ENCODE assay signal across 17 cellular contexts in the genomic region with DNA sequence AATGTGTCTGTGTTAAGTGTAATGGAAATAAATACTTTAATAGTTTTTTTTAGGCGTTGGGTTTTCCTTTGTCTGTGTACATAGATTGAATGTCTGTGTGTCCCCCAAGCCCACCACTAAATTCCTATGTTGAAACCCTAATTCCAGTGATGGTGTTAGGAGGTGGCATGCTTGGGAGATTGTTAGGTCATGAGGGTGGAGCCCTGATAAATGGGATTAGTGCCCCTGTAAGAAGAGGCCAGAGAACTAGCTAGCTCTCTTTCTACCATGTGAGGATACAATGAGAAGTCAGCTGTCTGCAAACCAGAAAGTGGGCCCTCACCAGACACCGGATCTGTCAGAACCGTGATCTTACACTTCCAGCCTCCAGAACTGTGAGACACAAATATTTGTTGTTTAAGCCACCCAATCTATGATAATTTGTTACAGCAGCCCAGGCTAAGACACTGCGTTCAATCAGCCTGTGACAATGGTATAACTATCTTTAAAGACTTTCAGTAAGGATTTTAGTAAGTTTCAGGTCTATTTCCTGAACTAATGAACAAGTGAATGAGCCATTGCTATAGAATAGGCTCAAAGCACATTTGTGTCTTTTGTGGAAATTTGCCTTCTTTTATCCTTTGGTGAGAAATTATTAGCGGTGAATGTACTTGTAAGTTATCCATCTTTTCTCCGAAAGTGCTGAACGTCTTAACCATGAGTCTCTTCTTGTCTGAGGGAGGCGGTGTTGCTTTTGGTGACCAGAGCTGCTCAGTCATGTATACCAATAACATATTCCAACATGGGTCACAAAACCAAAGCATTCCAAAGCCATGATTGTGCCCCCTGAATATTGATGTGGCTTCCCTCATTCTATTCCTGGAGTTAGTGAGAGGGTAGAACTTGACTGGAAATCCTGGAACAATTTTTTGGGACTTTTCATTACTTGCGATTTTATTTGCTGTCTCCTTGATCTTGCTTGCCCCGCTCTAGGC. TPM values are rescaled to one million over a fixed set of nuclear protein-coding genes. Genes with fewer than 3 reads are reported as not detected.
DNase-seq lines count a peak whose midpoint lies in the region; ATAC-seq lines count a peak whose summit lies in the region.
"Had no signal": no experiment of that assay in that cellular context is flagged by ENCODE, and none has a peak within 500 bp of the region (broad histone marks: within the 10 kb centered on the region; RNA-seq: fewer than 3 reads in every experiment).

No MANE protein-coding gene starts in this region.

- H2BK12ac ChIP-seq in trophoblast cell (ENCODE audit: low read length) = peak overlapping the region; percentile 71

- no peak overlapping the region for H2AFZ ChIP-seq in trophoblast cell (ENCODE audit: insufficient read depth, low read length, poor library complexity)

- H3K4me1 Mint-ChIP-seq in CD4-positive, CD25-positive, alpha-beta regulatory T cell = peaks cover 4 to 50% (median 25%) of the 10 kb centered on the region in 4 donors
- peaks cover 64% of the 10 kb centered on the region for H3K4me1 Mint-ChIP-seq in dendritic cell treated with granulocyte-macrophage colony-stimulating factor and Interleukin-4, amounts not matched to agents 40 ng/mL and 50 ng/mL, for 4 days (ENCODE audit: low read depth)
- peaks cover 2 to 13% (median 10%) of the 10 kb centered on the region in 3 donors for H3K4me1 Mint-ChIP-seq in T-cell

- no peak overlapping the region for H3K9ac ChIP-seq in trophoblast cell (ENCODE audit: low read length)

- H3K79me2 ChIP-seq in trophoblast cell (ENCODE audit: control insufficient read depth, insufficient read depth, low read length, poor library complexity) = no peaks in the 10 kb centered on the region

- H3K14ac ChIP-seq in trophoblast cell (ENCODE audit: low read length) = peak overlapping the region; percentile 58

- no peak overlapping the region for H2BK5ac ChIP-seq in trophoblast cell (ENCODE audit: low read depth, low read length, poor library complexity)

- H3K4me2 ChIP-seq in trophoblast cell (ENCODE audit: low read length) = no peak overlapping the region

- no CpG with 5 or more reads among the region's 10 CpGs for WGBS in trophoblast cell (ENCODE audit: extremely low coverage, insufficient coverage, insufficient read length)

- H3K27ac Mint-ChIP-seq in CD4-positive, CD25-positive, alpha-beta regulatory T cell = peak overlapping the region in 1 of 3 donors; percentile 8
- H3K27ac Mint-ChIP-seq in dendritic cell treated with granulocyte-macrophage colony-stimulating factor and Interleukin-4, amounts not matched to agents 40 ng/mL and 50 ng/mL, for 4 days = peak overlapping the region; percentile 10
- H3K27ac Mint-ChIP-seq in T-cell = no peak overlapping the region
- H3K27ac Mint-ChIP-seq: T-helper 1 cell treated with Interleukin-12 subunit alpha and Interleukin-12 subunit beta and Interleukin-4 antibody, amounts not matched to agents 30 μg/mL and 1 μg/mL, for 36 hours had no signal

- no peak overlapping the region for H3K18ac ChIP-seq in trophoblast cell (ENCODE audit: low read length)

- no peak overlapping the region for H3K23ac ChIP-seq in trophoblast cell (ENCODE audit: low read length)

- H3K79me1 ChIP-seq in trophoblast cell (ENCODE audit: low read length) = peaks cover 8% of the 10 kb centered on the region

- H2BK120ac ChIP-seq in trophoblast cell (ENCODE audit: insufficient read depth, low read length, poor library complexity) = no peak overlapping the region

- no peak overlapping the region for H3K4ac ChIP-seq in trophoblast cell (ENCODE audit: low read depth, low read length)

- H3K27ac ChIP-seq in CD4-positive, CD25-positive, alpha-beta regulatory T cell (ENCODE audit: insufficient read depth, low read length, poor library complexity, severe bottlenecking) = peak overlapping the region; percentile 8
- no peak overlapping the region for H3K27ac ChIP-seq in trophoblast cell (ENCODE audit: low read depth, low read length)
- H3K27ac ChIP-seq: neutrophil, testis had no signal

- H4K91ac ChIP-seq in trophoblast cell (ENCODE audit: low read depth, low read length) = peak overlapping the region; percentile 23

- H3K9me3 ChIP-seq in CD4-positive, CD25-positive, alpha-beta regulatory T cell (ENCODE audit: control insufficient read depth in 2 of 2, low read length in 2 of 2) = no peaks in the 10 kb centered on the region
- H3K9me3 ChIP-seq in trophoblast cell (ENCODE audit: insufficient read depth, low read depth, low read length) = no peaks in the 10 kb centered on the region
- H3K9me3 ChIP-seq: neutrophil, testis had no signal

- no peak overlapping the region for H4K12ac ChIP-seq in trophoblast cell (ENCODE audit: low read depth, low read length)

- intact Hi-C loops in dendritic cell treated with granulocyte-macrophage colony-stimulating factor and Interleukin-4, amounts not matched to agents 40 ng/mL and 50 ng/mL, for 4 days (cut with micrococcal nuclease) = no loop called here

- H3K27me3 Mint-ChIP-seq in CD4-positive, CD25-positive, alpha-beta regulatory T cell = no peaks in the 10 kb centered on the region
- peaks cover 7% of the 10 kb centered on the region for H3K27me3 Mint-ChIP-seq in dendritic cell treated with granulocyte-macrophage colony-stimulating factor and Interleukin-4, amounts not matched to agents 40 ng/mL and 50 ng/mL, for 4 days
- H3K27me3 Mint-ChIP-seq in T-cell = peaks cover 0 to 3% of the 10 kb centered on the region in 2 donors

- no peak overlapping the region for H4K8ac ChIP-seq in trophoblast cell (ENCODE audit: low read depth, low read length)

- H3K4me3 Mint-ChIP-seq in CD4-positive, CD25-positive, alpha-beta regulatory T cell = peak overlapping the region in 1 of 4 donors; percentile 15
- H3K4me3 Mint-ChIP-seq in dendritic cell treated with granulocyte-macrophage colony-stimulating factor and Interleukin-4, amounts not matched to agents 40 ng/mL and 50 ng/mL, for 4 days = no peak overlapping the region
- no peak overlapping the region for H3K4me3 Mint-ChIP-seq in T-cell
- H3K4me3 Mint-ChIP-seq: T-helper 1 cell treated with Interleukin-12 subunit alpha and Interleukin-12 subunit beta and Interleukin-4 antibody, amounts not matched to agents 30 μg/mL and 1 μg/mL, for 36 hours had no signal

- no peak overlapping the region for H2AK5ac ChIP-seq in trophoblast cell (ENCODE audit: low read length)

- ATAC-seq in CD4-positive, CD25-positive, alpha-beta regulatory T cell (ENCODE audit: low read depth in 2 of 2) = no peak
- ATAC-seq in GM21423 (IDR thresholded peaks at IDR 0.05; ENCODE audit: unreplicated experiment) (no peak), T-cell (replicated peaks in 1 of 4) (no peak)

- H3K36me3 ChIP-seq in CD4-positive, CD25-positive, alpha-beta regulatory T cell (ENCODE audit: control insufficient read depth, insufficient read depth, low read length) = no peaks in the 10 kb centered on the region
- H3K36me3 ChIP-seq in trophoblast cell (ENCODE audit: control insufficient read depth in 1 of 2, insufficient read depth in 2 of 2, low read length in 2 of 2) = no peaks in the 10 kb centered on the region
- H3K36me3 ChIP-seq: neutrophil had no signal

- POLR2A ChIA-PET in T-cell (lab: Charles Lee) = no interaction called here

- H3K4me1 ChIP-seq in CD4-positive, CD25-positive, alpha-beta regulatory T cell (ENCODE audit: control insufficient read depth, insufficient read depth, low read length, poor library complexity, severe bottlenecking) = peaks cover 30% of the 10 kb centered on the region
- H3K4me1 ChIP-seq in trophoblast cell (ENCODE audit: control insufficient read depth in 1 of 2, insufficient read depth in 2 of 2, low read length in 2 of 2) = peaks cover 4 to 10% of the 10 kb centered on the region in 2 experiments
- H3K4me1 ChIP-seq: testis had no signal

- no peaks in the 10 kb centered on the region for H3K27me3 ChIP-seq in CD4-positive, CD25-positive, alpha-beta regulatory T cell (ENCODE audit: control insufficient read depth, insufficient read depth, low read length)
- H3K27me3 ChIP-seq in trophoblast cell (ENCODE audit: insufficient read depth, low read length) = no peaks in the 10 kb centered on the region
- H3K27me3 ChIP-seq: neutrophil, testis had no signal

- H3K9me3 Mint-ChIP-seq in CD4-positive, CD25-positive, alpha-beta regulatory T cell = peaks cover 0 to 1% (median 0%) of the 10 kb centered on the region in 7 donors
- peaks cover 10% of the 10 kb centered on the region for H3K9me3 Mint-ChIP-seq in dendritic cell treated with granulocyte-macrophage colony-stimulating factor and Interleukin-4, amounts not matched to agents 40 ng/mL and 50 ng/mL, for 4 days
- no peaks in the 10 kb centered on the region for H3K9me3 Mint-ChIP-seq in T-cell
- H3K9me3 Mint-ChIP-seq: T-helper 1 cell treated with Interleukin-12 subunit alpha and Interleukin-12 subunit beta and Interleukin-4 antibody, amounts not matched to agents 30 μg/mL and 1 μg/mL, for 36 hours had no signal

- CTCF ChIA-PET in T-cell (lab: Charles Lee) = no interaction called here

- no peak overlapping the region for H3K4me3 ChIP-seq in CD4-positive, CD25-positive, alpha-beta regulatory T cell (ENCODE audit: low read depth, low read length)
- H3K4me3 ChIP-seq in trophoblast cell (ENCODE audit: low read depth, low read length) = no peak overlapping the region
- H3K4me3 ChIP-seq: testis had no signal

- no peaks in the 10 kb centered on the region for H3K36me3 Mint-ChIP-seq in CD4-positive, CD25-positive, alpha-beta regulatory T cell
- peaks cover 14% of the 10 kb centered on the region for H3K36me3 Mint-ChIP-seq in dendritic cell treated with granulocyte-macrophage colony-stimulating factor and Interleukin-4, amounts not matched to agents 40 ng/mL and 50 ng/mL, for 4 days (ENCODE audit: low read depth)
- no peaks in the 10 kb centered on the region for H3K36me3 Mint-ChIP-seq in T-cell
- H3K36me3 Mint-ChIP-seq: CD4-positive, alpha-beta memory T cell had no signal

- DNase-seq in CD4-positive, CD25-positive, alpha-beta regulatory T cell = peak in 1 of 3 donors; percentile 38
- DNase-seq in HT1080 (ENCODE audit: low read depth) = peak; percentile 46
- no peak for DNase-seq in trophoblast cell
- no peak for DNase-seq in SKM-1 (lab: John Stamatoyannopoulos, UW; ENCODE audit: unreplicated experiment)
- no peak for DNase-seq in RKO (ENCODE audit: low spot score)
- DNase-seq in T-cell = no peak
- DNase-seq: activated T-cell treated with anti-CD3 and anti-CD28 coated beads for 4 hours; amygdala; CD4-positive, alpha-beta memory T cell; NCI-H2081 treated with DMSO at 0.1 percent for 48 hours; NCI-H748 treated with DMSO at 0.1 percent for 48 hours; RPMI8226; testis had no signal

RNA-seq across cellular contexts. Expression of a gene that starts 29.6 kb away (rescaled TPM):
- total RNA-seq in CD4-positive, CD25-positive, alpha-beta regulatory T cell = 11.7 TPM
- 1 to 10 TPM; 2.0 to 5.6 (median 3.7) TPM for polyA plus RNA-seq in CD4-positive, CD25-positive, alpha-beta regulatory T cell
- total RNA-seq in HT1080 (2014; rRNA removed; shearing (Covaris generic)) = 0.40 and 0.43 TPM in 2 replicates
- 0.47 and 0.83 TPM in 2 replicates for polyA plus RNA-seq in HT1080 (2015; cell fraction: cytosol; rRNA removed)
- polyA plus RNA-seq in HT1080 (2015; cell fraction: nucleus; rRNA removed) = 0.63 and 1.2 TPM in 2 replicates
- 35.1 and 36.4 TPM in 2 replicates for polyA plus RNA-seq in trophoblast cell (2013)
- 1 to 10 TPM in 4 of 5 donors, under 1 TPM in 1; 0.43 to 4.5 (median 1.7) TPM for total RNA-seq in T-cell
